8 cellular contexts compared by ENCODE assay signal in the genomic region with DNA sequence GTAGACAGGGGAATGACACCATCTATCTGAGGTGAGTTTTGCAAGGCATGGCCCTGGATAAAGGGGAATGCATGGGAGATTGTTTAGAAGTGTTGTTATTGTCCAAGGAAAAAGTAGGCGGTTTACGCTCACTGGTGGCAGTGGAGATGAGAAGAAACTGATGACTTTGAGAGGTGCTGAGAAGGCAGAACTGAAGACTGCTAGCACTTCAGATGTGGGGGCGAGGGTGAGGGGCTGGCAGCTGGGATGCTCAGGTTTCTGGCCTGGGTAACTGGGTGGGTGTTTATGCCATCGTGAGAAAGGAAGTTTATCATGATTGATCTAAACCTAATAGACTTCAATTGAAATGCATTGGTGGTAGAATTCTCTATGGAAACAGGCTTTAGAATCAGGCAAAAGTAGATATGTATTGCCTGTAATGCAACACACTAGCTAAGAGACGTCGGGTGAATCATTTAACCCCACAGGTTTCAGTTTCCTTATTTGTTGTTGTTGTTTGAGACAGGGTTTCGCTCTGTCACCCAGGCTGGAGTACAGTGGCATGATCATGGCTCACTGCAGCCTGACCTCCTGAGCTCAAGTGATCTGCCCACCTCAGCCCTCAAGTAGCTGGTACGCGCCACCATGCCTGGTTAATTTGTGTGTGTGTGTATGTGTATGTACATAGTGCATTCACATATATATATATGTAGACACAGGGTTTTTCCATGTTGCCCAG.
DNase-seq lines count a peak whose midpoint lies in the region; ATAC-seq and TF ChIP-seq lines count a peak whose summit lies in the region.
"Had no signal": no experiment of that assay in that cellular context is flagged by ENCODE, and none has a peak within 500 bp of the region (broad histone marks: within the 10 kb centered on the region; RNA-seq: fewer than 3 reads in every experiment).

No MANE protein-coding gene starts in this region.

- intact Hi-C loops in activated T-helper 2 cell treated with anti-CD3 and anti-CD28 coated beads, Interferon-gamma antibody, Interleukin-2, Interleukin-4, amounts not matched to agents 10 μg/mL and 5 μg/mL and 100 μg/mL, durations not matched to agents 14 hours and 24 hours and 36 hours (cut with micrococcal nuclease): loop anchor here (5.0 kb wide), 2 partner anchors 148 to 168 kb away; no protein-coding TSS in a partner anchor
- intact Hi-C loops in Right ventricle myocardium inferior (cut with DNase I): no loop called here

- H3K27ac Mint-ChIP-seq in activated T-helper 2 cell treated with anti-CD3 and anti-CD28 coated beads, Interferon-gamma antibody, Interleukin-2, Interleukin-4, amounts not matched to agents 10 μg/mL and 5 μg/mL and 100 μg/mL, durations not matched to agents 14 hours and 24 hours and 36 hours: peak overlapping the region; percentile 43
- no peak overlapping the region for H3K27ac Mint-ChIP-seq in HFFc6

- no peaks in the 10 kb centered on the region for H3K9me3 Mint-ChIP-seq in activated T-helper 2 cell treated with anti-CD3 and anti-CD28 coated beads, Interferon-gamma antibody, Interleukin-2, Interleukin-4, amounts not matched to agents 10 μg/mL and 5 μg/mL and 100 μg/mL, durations not matched to agents 14 hours and 24 hours and 36 hours
- H3K9me3 Mint-ChIP-seq in HFFc6: peaks cover 44% of the 10 kb centered on the region

- H3K4me3 Mint-ChIP-seq in activated T-helper 2 cell treated with anti-CD3 and anti-CD28 coated beads, Interferon-gamma antibody, Interleukin-2, Interleukin-4, amounts not matched to agents 10 μg/mL and 5 μg/mL and 100 μg/mL, durations not matched to agents 14 hours and 24 hours and 36 hours (ENCODE audit: low read depth): no peak overlapping the region
- H3K4me3 Mint-ChIP-seq in HFFc6: no peak overlapping the region

- H3K36me3 Mint-ChIP-seq in activated T-helper 2 cell treated with anti-CD3 and anti-CD28 coated beads, Interferon-gamma antibody, Interleukin-2, Interleukin-4, amounts not matched to agents 10 μg/mL and 5 μg/mL and 100 μg/mL, durations not matched to agents 14 hours and 24 hours and 36 hours (ENCODE audit: low read depth): no peaks in the 10 kb centered on the region
- no peaks in the 10 kb centered on the region for H3K36me3 Mint-ChIP-seq in HFFc6 (ENCODE audit: low read depth)

- DNase-seq in activated T-helper 2 cell treated with anti-CD3 and anti-CD28 coated beads, Interferon-gamma antibody, Interleukin-2, Interleukin-4, amounts not matched to agents 10 μg/mL and 5 μg/mL and 100 μg/mL, durations not matched to agents 14 hours and 24 hours and 36 hours (ENCODE audit: low spot score): no peak
- no peak for DNase-seq in occipital lobe (lab: John Stamatoyannopoulos, UW)
- DNase-seq in HFFc6: no peak
- no peak for DNase-seq in Right ventricle myocardium inferior (ENCODE audit: missing footprints)
- DNase-seq: NCI-H524 had no signal

- peaks cover 14% of the 10 kb centered on the region for H3K27me3 Mint-ChIP-seq in activated T-helper 2 cell treated with anti-CD3 and anti-CD28 coated beads, Interferon-gamma antibody, Interleukin-2, Interleukin-4, amounts not matched to agents 10 μg/mL and 5 μg/mL and 100 μg/mL, durations not matched to agents 14 hours and 24 hours and 36 hours (ENCODE audit: low read depth)
- H3K27me3 Mint-ChIP-seq in HFFc6 (ENCODE audit: insufficient read depth): no peaks in the 10 kb centered on the region; the same call in 1 of the 2 replicates

- H3K4me1 Mint-ChIP-seq in activated T-helper 2 cell treated with anti-CD3 and anti-CD28 coated beads, Interferon-gamma antibody, Interleukin-2, Interleukin-4, amounts not matched to agents 10 μg/mL and 5 μg/mL and 100 μg/mL, durations not matched to agents 14 hours and 24 hours and 36 hours (ENCODE audit: low read depth): peaks cover 12% of the 10 kb centered on the region
- H3K4me1 Mint-ChIP-seq in HFFc6 (ENCODE audit: low read depth): no peaks in the 10 kb centered on the region

- peak; percentile 100 for ATAC-seq in GM18870 (IDR thresholded peaks at IDR 0.05; ENCODE audit: unreplicated experiment)
- ATAC-seq in GM21381 (IDR thresholded peaks at IDR 0.05; ENCODE audit: unreplicated experiment): peak; percentile 99
- peak; percentile 100 for ATAC-seq in HG03066 (IDR thresholded peaks at IDR 0.05; ENCODE audit: low read depth, unreplicated experiment)
- no peak for ATAC-seq in Right ventricle myocardium inferior

- TF ChIP-seq CTCF in HFFc6 (IDR thresholded peaks at IDR 0.05): no peak
